ENCODE assay signal across 18 cellular contexts in the genomic region with DNA sequence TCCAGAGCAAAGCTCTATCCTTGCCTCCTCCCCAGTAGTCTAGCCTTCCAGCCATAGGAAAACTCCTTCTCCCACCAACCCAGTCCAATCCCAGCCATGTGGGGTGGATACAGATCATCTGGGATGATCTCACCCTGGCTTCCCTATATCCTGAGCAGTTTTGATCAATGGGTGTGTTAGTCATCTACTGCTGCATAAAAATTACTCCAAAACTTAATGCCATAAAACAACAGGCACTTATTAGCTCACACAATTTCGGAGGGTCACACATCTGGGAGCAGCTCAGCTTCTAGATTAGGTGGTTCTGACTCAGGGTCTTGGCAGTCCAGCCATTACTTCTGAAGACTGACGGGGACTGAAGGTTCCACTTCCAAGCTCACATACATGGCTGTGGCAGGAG.
A peak's percentile ranks its signal among the peaks of the same experiment; 100 is the strongest.
DNase-seq lines count a peak whose midpoint lies in the region; ATAC-seq, FAIRE-seq and TF ChIP-seq lines count a peak whose summit lies in the region.
"Had no signal": no experiment of that assay in that cellular context is flagged by ENCODE, and none has a peak within 500 bp of the region (broad histone marks: within the 10 kb centered on the region; RNA-seq: fewer than 3 reads in every experiment).

No MANE protein-coding gene starts in this region.

- peak overlapping the region; percentile 96 for H3K27ac ChIP-seq in astrocyte (ENCODE audit: low read depth, low read length)
- peak overlapping the region; percentile 97 for H3K27ac ChIP-seq in keratinocyte (ENCODE audit: control insufficient read depth, insufficient read depth, low read length)
- H3K27ac ChIP-seq: neutrophil, sigmoid colon, upper lobe of left lung had no signal

- peaks cover 44% of the 10 kb centered on the region for H3K4me1 Mint-ChIP-seq in astrocyte (ENCODE audit: low read depth, unreplicated experiment)

- no peaks in the 10 kb centered on the region for H3K9me3 Mint-ChIP-seq in astrocyte (ENCODE audit: unreplicated experiment)

- H3K9me1 ChIP-seq in keratinocyte (ENCODE audit: control insufficient read depth, extremely low read depth, insufficient read depth, low read length): no peaks in the 10 kb centered on the region

- no peak for ATAC-seq in HG03442 (IDR thresholded peaks at IDR 0.05; ENCODE audit: unreplicated experiment)

- H4K20me1 ChIP-seq in astrocyte (ENCODE audit: insufficient read depth, low read length) (no peaks in the 10 kb centered on the region), keratinocyte (ENCODE audit: control insufficient read depth, extremely low read depth, insufficient read depth, low read length) (no peaks in the 10 kb centered on the region)

- TF ChIP-seq CTCF in astrocyte (IDR thresholded peaks at IDR 0.05; ENCODE audit: insufficient read depth, low read depth, low read length) (no peak), keratinocyte (optimal IDR thresholded peaks at IDR 0.05 in 1 of 3, IDR thresholded peaks at IDR 0.05 in 1 of 3, conservative IDR thresholded peaks at IDR 0.05 in 1 of 3; ENCODE audit: extremely low read depth in 1 of 3, insufficient read depth in 2 of 3, low read length in 3 of 3) (no peak)

- H3K36me3 ChIP-seq in astrocyte (ENCODE audit: insufficient read depth, low read length) (no peaks in the 10 kb centered on the region), keratinocyte (ENCODE audit: control insufficient read depth in 2 of 2, extremely low read depth in 1 of 2, insufficient read depth in 2 of 2, low read length in 2 of 2) (no peaks in the 10 kb centered on the region)
- H3K36me3 ChIP-seq: neutrophil, sigmoid colon, upper lobe of left lung had no signal

- peak overlapping the region; percentile 79 for H3K27ac Mint-ChIP-seq in astrocyte (ENCODE audit: unreplicated experiment)
- H3K27ac Mint-ChIP-seq: memory B cell had no signal

- in situ Hi-C loops in ACHN (cut with HindIII; ENCODE audit: low pct_ligation_motif_present, low pct_unique_long_range_greater_than_20kb, low sequenced_read_pairs): no loop called here

- no peaks in the 10 kb centered on the region for H3K27me3 Mint-ChIP-seq in astrocyte (ENCODE audit: low read depth, unreplicated experiment)

- dilution Hi-C loops in keratinocyte (cut with MboI; ENCODE audit: extremely low pct_ligation_motif_present, low sequenced_read_pairs): no loop called here

- H3K4me3 ChIP-seq in astrocyte (ENCODE audit: insufficient read depth, low read depth, low read length) (no peak overlapping the region), keratinocyte (ENCODE audit: control insufficient read depth in 2 of 3, extremely low read depth in 1 of 3, insufficient read depth in 2 of 3, low read depth in 1 of 3, low read length in 3 of 3) (no peak overlapping the region)
- H3K4me3 ChIP-seq: sigmoid colon, upper lobe of left lung had no signal

- H3K36me3 Mint-ChIP-seq in astrocyte (ENCODE audit: low read depth, unreplicated experiment): no peaks in the 10 kb centered on the region

- no peak overlapping the region for H2AFZ ChIP-seq in astrocyte (ENCODE audit: low read depth, low read length)
- peak overlapping the region; percentile 2 for H2AFZ ChIP-seq in keratinocyte (ENCODE audit: control insufficient read depth, low read length)

- no peak overlapping the region for H3K4me3 Mint-ChIP-seq in astrocyte (ENCODE audit: unreplicated experiment)
- H3K4me3 Mint-ChIP-seq: memory B cell had no signal

- FAIRE-seq in astrocyte (lab: Jason Lieb, UNC) (peak; percentile 82), keratinocyte (lab: Jason Lieb, UNC) (peak; percentile 97)

- H3K4me1 ChIP-seq in astrocyte (ENCODE audit: insufficient read depth, low read length) (peaks cover 46% of the 10 kb centered on the region), keratinocyte (ENCODE audit: control insufficient read depth, extremely low read depth, insufficient read depth, low read length) (peaks cover 53% of the 10 kb centered on the region)
- H3K4me1 ChIP-seq: sigmoid colon had no signal

- H3K9me3 ChIP-seq in astrocyte (ENCODE audit: insufficient read depth, low read depth, low read length) (no peaks in the 10 kb centered on the region), keratinocyte (ENCODE audit: control insufficient read depth, low read depth, low read length) (peaks cover 5% of the 10 kb centered on the region)
- H3K9me3 ChIP-seq: neutrophil, upper lobe of left lung had no signal

- peak; percentile 61 for DNase-seq in ACHN
- peak; percentile 56 for DNase-seq in HK-2 (ENCODE audit: unreplicated experiment)
- peak; percentile 99 for DNase-seq in astrocyte (ENCODE audit: low read depth)
- DNase-seq in keratinocyte (ENCODE audit: low read depth, low spot score): peak; percentile 86
- DNase-seq in stimulated activated CD4-positive, alpha-beta T cell treated with anti-CD3 and anti-CD28 coated beads, Interleukin-12 subunit alpha, Interleukin-12 subunit beta, amount 100 ng/mL, for 4 hours: no peak
- no peak for DNase-seq in activated CD8-positive, alpha-beta memory T cell treated with anti-CD3 and anti-CD28 coated beads, Interleukin-2, amount 50 U/mL, for 48 hours
- no peak for DNase-seq in COLO668 (lab: John Stamatoyannopoulos, UW; ENCODE audit: unreplicated experiment)
- DNase-seq: activated CD4-positive, alpha-beta T cell treated with anti-CD3 and anti-CD28 coated beads for 48 hours; cortex of kidney; NCI-H2107; Right ventricle myocardium superior; sigmoid colon; stimulated activated naive CD4-positive, alpha-beta T cell; T-helper 9 cell; upper lobe of left lung had no signal

- H3K27me3 ChIP-seq in astrocyte (ENCODE audit: insufficient read depth, low read length) (no peaks in the 10 kb centered on the region), keratinocyte (ENCODE audit: control insufficient read depth, extremely low read depth, insufficient read depth, low read length) (no peaks in the 10 kb centered on the region)
- H3K27me3 ChIP-seq: sigmoid colon, upper lobe of left lung had no signal

- H3K79me2 ChIP-seq in astrocyte (ENCODE audit: insufficient read depth, low read length) (no peaks in the 10 kb centered on the region), keratinocyte (ENCODE audit: control insufficient read depth, insufficient read depth, low read length) (no peaks in the 10 kb centered on the region)

- H3K4me2 ChIP-seq in astrocyte (ENCODE audit: low read length) (peak overlapping the region; percentile 36), keratinocyte (ENCODE audit: control insufficient read depth, extremely low read depth, insufficient read depth, low read depth, low read length) (peak overlapping the region; percentile 44)

- H3K9ac ChIP-seq in astrocyte (ENCODE audit: low read length) (peak overlapping the region; percentile 74), keratinocyte (ENCODE audit: control insufficient read depth, extremely low read depth, insufficient read depth, low read length) (peak overlapping the region; percentile 78)

Comparison
In these comparisons a context has a peak if more than half of its experiments do, and no peak if none do; other contexts are left out.
1. DNase-seq: peak in ACHN (single experiment), HK-2 (single experiment), astrocyte (single experiment) and keratinocyte (single experiment); none in stimulated activated CD4-positive, alpha-beta T cell treated with anti-CD3 and anti-CD28 coated beads, Interleukin-12 subunit alpha, Interleukin-12 subunit beta, amount 100 ng/mL, for 4 hours (single experiment), activated CD8-positive, alpha-beta memory T cell treated with anti-CD3 and anti-CD28 coated beads, Interleukin-2, amount 50 U/mL, for 48 hours (single experiment) and COLO668 (single experiment).